In genomic region chr2:163265562-163265961, GRCh38 we compare ENCODE assay signal across 29 cellular contexts.
"Had no signal": no experiment of that assay in that cellular context is flagged by ENCODE, and none has a peak within 500 bp of the region (broad histone marks: within the 10 kb centered on the region; RNA-seq: fewer than 3 reads in every experiment).

No MANE protein-coding gene starts in this region.

- H3K4me1 Mint-ChIP-seq: endodermal cell had no signal

- H3K27me3 ChIP-seq: colonic mucosa, dorsolateral prefrontal cortex, esophagus muscularis mucosa, esophagus squamous epithelium, foreskin keratinocyte, gastrocnemius medialis, gastroesophageal sphincter, heart left ventricle, heart right ventricle had no signal

- H3K4me3 Mint-ChIP-seq: dendritic cell treated with granulocyte-macrophage colony-stimulating factor and Interleukin-4, amounts not matched to agents 40 ng/mL and 50 ng/mL, for 4 days; effector memory CD8-positive, alpha-beta T cell; endodermal cell had no signal

- ATAC-seq: effector memory CD8-positive, alpha-beta T cell; esophagus mucosa; foreskin keratinocyte; gastrocnemius medialis; gastroesophageal sphincter; heart left ventricle; heart right ventricle had no signal

- H3K4me3 ChIP-seq: colonic mucosa, coronary artery, dorsolateral prefrontal cortex, esophagus muscularis mucosa, esophagus squamous epithelium, gastrocnemius medialis, gastroesophageal sphincter, heart left ventricle, heart right ventricle had no signal

- H3K27ac Mint-ChIP-seq: dendritic cell treated with granulocyte-macrophage colony-stimulating factor and Interleukin-4, amounts not matched to agents 40 ng/mL and 50 ng/mL, for 4 days; effector memory CD8-positive, alpha-beta T cell; endodermal cell had no signal

- H3K36me3 ChIP-seq: colonic mucosa, esophagus muscularis mucosa, esophagus squamous epithelium, gastrocnemius medialis, gastroesophageal sphincter, heart left ventricle, heart right ventricle had no signal

- H3K9me3 ChIP-seq: colonic mucosa, esophagus muscularis mucosa, esophagus squamous epithelium, gastrocnemius medialis, gastroesophageal sphincter, heart left ventricle, heart right ventricle had no signal

- DNase-seq: colonic mucosa; cortex of kidney; dermis blood vessel endothelial cell; dorsolateral prefrontal cortex; effector CD4-positive, alpha-beta T cell; effector CD8-positive, alpha-beta T cell; effector memory CD4-positive, alpha-beta T cell; effector memory CD8-positive, alpha-beta T cell; endodermal cell; erythroblast; esophagus squamous epithelium; foreskin fibroblast; foreskin keratinocyte; foreskin melanocyte; gastrocnemius medialis; glutamatergic neuron; head of caudate nucleus; heart left ventricle; heart right ventricle had no signal

- H3K4me1 ChIP-seq: colonic mucosa, esophagus muscularis mucosa, esophagus squamous epithelium, foreskin keratinocyte, gastrocnemius medialis, gastroesophageal sphincter, heart left ventricle, heart right ventricle had no signal

- H3K27me3 Mint-ChIP-seq: dendritic cell treated with granulocyte-macrophage colony-stimulating factor and Interleukin-4, amounts not matched to agents 40 ng/mL and 50 ng/mL, for 4 days; effector memory CD8-positive, alpha-beta T cell had no signal

- H3K27ac ChIP-seq: colonic mucosa, coronary artery, dorsolateral prefrontal cortex, epithelial cell of prostate, esophagus muscularis mucosa, esophagus squamous epithelium, foreskin keratinocyte, gastrocnemius medialis, gastroesophageal sphincter, heart left ventricle, heart right ventricle had no signal

- FAIRE-seq: colon, endometrium, endothelial cell of umbilical vein, frontal cortex had no signal

- H3K9me3 Mint-ChIP-seq: endodermal cell had no signal
